1 cellular context compared by ENCODE assay signal in genomic region chr2:36455788-36456187, GRCh38.
TF ChIP-seq lines count a peak whose summit lies in the region.

No MANE protein-coding gene starts in this region.

TF ChIP-seq in H1, 55 proteins besides CTCF, POLR2A, EP300 and RAD21:
- no peak for TF ChIP-seq ZNF274 (IDR thresholded peaks at IDR 0.05; ENCODE audit: borderline replicate concordance, extremely low read depth, low read length)
- TF ChIP-seq SP1 (IDR thresholded peaks at IDR 0.05; ENCODE audit: low read depth, low read length) = no peak
- TF ChIP-seq CHD1 (IDR thresholded peaks at IDR 0.05; ENCODE audit: low read depth, low read length) = no peak
- no peak for TF ChIP-seq RXRA (IDR thresholded peaks at IDR 0.05; ENCODE audit: insufficient read depth, low read depth, low read length)
- no peak for TF ChIP-seq HDAC2 (IDR thresholded peaks at IDR 0.05; ENCODE audit: borderline replicate concordance in 1 of 2, low read depth in 2 of 2, low read length in 2 of 2)
- TF ChIP-seq YY1 (IDR thresholded peaks at IDR 0.05; ENCODE audit: low read depth, low read length) = no peak
- no peak for TF ChIP-seq SP2 (IDR thresholded peaks at IDR 0.05; ENCODE audit: low read length)
- TF ChIP-seq FOSL1 (IDR thresholded peaks at IDR 0.05; ENCODE audit: insufficient read depth, low read depth, low read length) = no peak
- TF ChIP-seq MAX (IDR thresholded peaks at IDR 0.05) = no peak
- no peak for TF ChIP-seq TEAD4 (IDR thresholded peaks at IDR 0.05; ENCODE audit: low read depth, low read length)
- no peak for TF ChIP-seq JUND (IDR thresholded peaks at IDR 0.05; ENCODE audit: low read length)
- TF ChIP-seq ATF3 (IDR thresholded peaks at IDR 0.05; ENCODE audit: insufficient read depth, low read depth, low read length) = no peak
- TF ChIP-seq USF2 (IDR thresholded peaks at IDR 0.05; ENCODE audit: low read length) = no peak
- no peak for TF ChIP-seq TAF1 (IDR thresholded peaks at IDR 0.05; ENCODE audit: low read depth, low read length)
- no peak for TF ChIP-seq SRF (IDR thresholded peaks at IDR 0.05; ENCODE audit: low read depth, low read length)
- TF ChIP-seq BACH1 (IDR thresholded peaks at IDR 0.05; ENCODE audit: low read length) = no peak
- TF ChIP-seq POLR2AphosphoS5 (IDR thresholded peaks at IDR 0.05; ENCODE audit: low read depth, low read length) = no peak
